13 cellular contexts compared by ENCODE assay signal in the genomic region with DNA sequence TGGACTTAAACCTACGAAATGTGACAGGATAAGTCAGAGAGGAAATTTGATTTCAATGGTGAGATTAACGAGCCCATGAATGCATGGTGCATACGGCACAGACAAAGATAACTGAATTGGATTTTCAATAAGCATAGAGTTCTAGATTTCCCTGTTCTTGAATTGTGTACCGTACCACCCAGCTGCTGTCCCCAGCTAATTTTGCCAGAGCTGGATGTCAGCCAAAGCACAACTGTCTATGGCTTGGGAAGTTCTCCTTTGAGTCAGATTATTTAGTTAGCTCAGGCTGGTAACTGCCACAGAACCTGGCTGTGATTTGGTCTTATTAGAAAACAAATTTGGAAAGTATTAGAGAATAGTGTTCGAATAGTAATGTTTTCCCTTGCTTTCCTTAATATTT.
"Had no signal": no experiment of that assay in that cellular context is flagged by ENCODE, and none has a peak within 500 bp of the region (broad histone marks: within the 10 kb centered on the region; RNA-seq: fewer than 3 reads in every experiment).

No MANE protein-coding gene starts in this region.

- H3K27ac ChIP-seq: breast epithelium, testis had no signal

- FAIRE-seq: islet of Langerhans had no signal

- ATAC-seq: activated CD8-positive, alpha-beta memory T cell treated with anti-CD3 and anti-CD28 coated beads, Interleukin-2, amount 10 ng/mL, durations not matched to agents 7 days and 5 days had no signal

- H3K4me3 ChIP-seq: breast epithelium, dorsolateral prefrontal cortex, testis had no signal

- H3K4me1 ChIP-seq: breast epithelium, testis had no signal

- H3K9me3 ChIP-seq: breast epithelium, testis had no signal

- H3K27me3 ChIP-seq: breast epithelium, dorsolateral prefrontal cortex, testis had no signal

- DNase-seq: activated CD4-positive, alpha-beta T cell treated with anti-CD3 and anti-CD28 coated beads, Interleukin-2, amount 50 U/mL, for 48 hours; activated CD4-positive, CD25-positive, alpha-beta regulatory T cell treated with anti-CD3 and anti-CD28 coated beads, Interleukin-2, amount 50 U/mL, for 72 hours; activated CD8-positive, alpha-beta memory T cell treated with anti-CD3 and anti-CD28 coated beads, Interleukin-2, amount 10 ng/mL, durations not matched to agents 7 days and 5 days; activated gamma-delta T cell; activated naive CD8-positive, alpha-beta T cell treated with anti-CD3 and anti-CD28 coated beads, Interleukin-2, amount 10 ng/mL, durations not matched to agents 7 days and 5 days; activated T-cell treated with anti-CD3 and anti-CD28 coated beads, Interleukin-2, amount 50 U/mL, for 24 hours; glutamatergic neuron; stimulated activated CD4-positive, alpha-beta T cell treated with anti-CD3 and anti-CD28 coated beads, Interleukin-15, amount 100 ng/mL, for 24 hours; stimulated activated CD4-positive, alpha-beta T cell treated with anti-CD3 and anti-CD28 coated beads, Interleukin-4, amount 100 ng/mL, for 24 hours; testis had no signal

- H3K36me3 ChIP-seq: breast epithelium had no signal
